ENCODE assay signal across 7 cellular contexts in genomic region chr1:196765019-196765740, GRCh38. TPM values are rescaled to one million over a fixed set of nuclear protein-coding genes. Genes with fewer than 3 reads are reported as not detected.
"Had no signal": no experiment of that assay in that cellular context is flagged by ENCODE, and none has a peak within 500 bp of the region (broad histone marks: within the 10 kb centered on the region; RNA-seq: fewer than 3 reads in every experiment).

No MANE protein-coding gene starts in this region.

RNA-seq across cellular contexts. Expression of gene CFHR3, which starts 9.5 kb away (rescaled TPM):
- total RNA-seq: HepG2, IMR-90, PC-9, Peyer's patch, Right ventricle myocardium inferior, RPMI7951 had no signal
- polyA plus RNA-seq: HepG2, IMR-90 had no signal

RNA-seq across cellular contexts. Expression of gene CFHR1, which starts 54.4 kb away (rescaled TPM):
- total RNA-seq: HepG2, HT1080, IMR-90, Peyer's patch, Right ventricle myocardium inferior, RPMI7951 had no signal
- polyA plus RNA-seq: HepG2, IMR-90 had no signal
